31 cellular contexts compared by ENCODE assay signal in genomic region chr3:25463850-25464418, GRCh38. TPM values are rescaled to one million over a fixed set of nuclear protein-coding genes. Genes with fewer than 3 reads are reported as not detected.
"Had no signal": no experiment of that assay in that cellular context is flagged by ENCODE, and none has a peak within 500 bp of the region (broad histone marks: within the 10 kb centered on the region; RNA-seq: fewer than 3 reads in every experiment).

No MANE protein-coding gene starts in this region.

- H3K9me3 Mint-ChIP-seq: activated B cell treated with CpG ODN at 0.5 μM for 24 hours; activated CD4-positive, alpha-beta T cell treated with anti-CD3 and anti-CD28 coated beads, Interleukin-2, amount 10 ng/mL, durations not matched to agents 24 days and 14 days; activated naive CD4-positive, alpha-beta T cell treated with anti-CD3 and anti-CD28 coated beads, Interleukin-2, amount 50 U/mL, for 72 hours; activated naive CD8-positive, alpha-beta T cell treated with anti-CD3 and anti-CD28 coated beads, Interleukin-2, amount 50 U/mL, for 24 hours; activated T-cell treated with anti-CD3 and anti-CD28 coated beads, Interleukin-2, amount 50 U/mL, for 24 hours; brain; T-cell had no signal

- H3K27ac ChIP-seq: SK-N-MC had no signal

- H3K4me1 Mint-ChIP-seq: activated B cell treated with CpG ODN at 0.5 μM for 24 hours; activated naive CD8-positive, alpha-beta T cell treated with anti-CD3 and anti-CD28 coated beads, Interleukin-2, amount 50 U/mL, for 24 hours; T-cell had no signal

- H3K27ac Mint-ChIP-seq: activated B cell treated with CpG ODN at 0.5 μM for 24 hours; activated CD4-positive, alpha-beta T cell treated with anti-CD3 and anti-CD28 coated beads, Interleukin-2, amount 10 ng/mL, durations not matched to agents 24 days and 14 days; activated CD8-positive, alpha-beta memory T cell treated with anti-CD3 and anti-CD28 coated beads, Interleukin-2, amount 10 ng/mL, durations not matched to agents 7 days and 5 days; activated naive CD4-positive, alpha-beta T cell treated with anti-CD3 and anti-CD28 coated beads, Interleukin-2, amount 50 U/mL, for 72 hours; activated naive CD8-positive, alpha-beta T cell treated with anti-CD3 and anti-CD28 coated beads, Interleukin-2, amount 50 U/mL, for 24 hours; activated T-cell treated with anti-CD3 and anti-CD28 coated beads, Interleukin-2, amount 50 U/mL, for 24 hours; T-cell had no signal

- H3K36me3 Mint-ChIP-seq: activated CD8-positive, alpha-beta memory T cell treated with anti-CD3 and anti-CD28 coated beads, Interleukin-2, amount 10 ng/mL, durations not matched to agents 7 days and 5 days; activated naive CD4-positive, alpha-beta T cell treated with anti-CD3 and anti-CD28 coated beads, Interleukin-2, amount 50 U/mL, for 72 hours; brain; T-cell had no signal

- H3K4me3 ChIP-seq: SK-N-MC had no signal

- H3K27me3 Mint-ChIP-seq: activated B cell treated with CpG ODN at 0.5 μM for 24 hours; activated CD8-positive, alpha-beta memory T cell treated with anti-CD3 and anti-CD28 coated beads, Interleukin-2, amount 10 ng/mL, durations not matched to agents 7 days and 5 days; activated naive CD8-positive, alpha-beta T cell treated with anti-CD3 and anti-CD28 coated beads, Interleukin-2, amount 50 U/mL, for 24 hours; activated T-cell treated with anti-CD3 and anti-CD28 coated beads, Interleukin-2, amount 50 U/mL, for 24 hours; brain; T-cell had no signal

- FAIRE-seq: astrocyte, TTC549 had no signal

- DNase-seq: activated B cell treated with CpG ODN at 0.5 μM for 24 hours; activated CD4-positive, alpha-beta T cell treated with anti-CD3 and anti-CD28 coated beads for 1 hour; activated CD4-positive, alpha-beta T cell treated with anti-CD3 and anti-CD28 coated beads, Interleukin-2, amount 10 ng/mL, durations not matched to agents 24 days and 14 days; activated CD4-positive, alpha-beta T cell treated with anti-CD3 and anti-CD28 coated beads, Interleukin-2, amount 50 U/mL, for 48 hours; activated CD8-positive, alpha-beta memory T cell treated with anti-CD3 and anti-CD28 coated beads, Interleukin-2, amount 10 ng/mL, durations not matched to agents 7 days and 5 days; activated effector memory CD4-positive, alpha-beta T cell treated with anti-CD3 and anti-CD28 coated beads, Interleukin-2, amount 50 U/mL, for 16 hours; activated naive CD4-positive, alpha-beta T cell treated with Interleukin-2 at 50 U/mL for 16 hours; activated naive CD8-positive, alpha-beta T cell treated with anti-CD3 and anti-CD28 coated beads, Interleukin-2, amount 50 U/mL, for 24 hours; activated T-cell treated with anti-CD3 and anti-CD28 coated beads, Interleukin-2, amount 50 U/mL, for 24 hours; amygdala; Kasumi-1; KBM-7; NCI-H1048; NCI-H146; NCI-H187 treated with DMSO at 0.1 percent for 48 hours; NCI-H2171; NCI-H2227 treated with DMSO at 0.1 percent for 48 hours; NCI-H446 treated with DMSO at 0.1 percent for 48 hours; NCI-H524 treated with DMSO at 0.1 percent for 48 hours; NCI-H748 treated with DMSO at 0.1 percent for 48 hours; RPMI8226; T-cell; T-helper 2 cell; T1000 had no signal

- H3K4me3 Mint-ChIP-seq: activated B cell treated with CpG ODN at 0.5 μM for 24 hours; activated CD4-positive, alpha-beta T cell treated with anti-CD3 and anti-CD28 coated beads, Interleukin-2, amount 10 ng/mL, durations not matched to agents 24 days and 14 days; activated CD8-positive, alpha-beta memory T cell treated with anti-CD3 and anti-CD28 coated beads, Interleukin-2, amount 10 ng/mL, durations not matched to agents 7 days and 5 days; activated naive CD8-positive, alpha-beta T cell treated with anti-CD3 and anti-CD28 coated beads, Interleukin-2, amount 50 U/mL, for 24 hours; activated T-cell treated with anti-CD3 and anti-CD28 coated beads, Interleukin-2, amount 50 U/mL, for 24 hours; brain; T-cell had no signal

- ATAC-seq: activated CD8-positive, alpha-beta memory T cell treated with anti-CD3 and anti-CD28 coated beads, Interleukin-2, amount 10 ng/mL, durations not matched to agents 7 days and 5 days; activated naive CD4-positive, alpha-beta T cell treated with anti-CD3 and anti-CD28 coated beads, Interleukin-2, amount 50 U/mL, for 72 hours; activated naive CD8-positive, alpha-beta T cell treated with anti-CD3 and anti-CD28 coated beads, Interleukin-2, amount 50 U/mL, for 24 hours; Right ventricle myocardium inferior; T-cell had no signal

RNA-seq across cellular contexts. Expression of gene RARB, which starts 35.9 kb away (rescaled TPM):
- total RNA-seq: activated B cell treated with CpG ODN at 0.5 μM for 24 hours; activated CD4-positive, alpha-beta T cell treated with anti-CD3 and anti-CD28 coated beads, Interleukin-2, amount 10 ng/mL, durations not matched to agents 24 days and 14 days; activated CD8-positive, alpha-beta memory T cell treated with anti-CD3 and anti-CD28 coated beads, Interleukin-2, amount 10 ng/mL, durations not matched to agents 7 days and 5 days; activated naive CD4-positive, alpha-beta T cell treated with anti-CD3 and anti-CD28 coated beads, Interleukin-2, amount 50 U/mL, for 72 hours; OCI-LY7; T-cell had no signal
